In genomic region chr1:157108448-157108847, GRCh38 we compare ENCODE assay signal across 20 cellular contexts. TPM values are rescaled to one million over a fixed set of nuclear protein-coding genes. Genes with fewer than 3 reads are reported as not detected.
DNase-seq lines count a peak whose midpoint lies in the region; ATAC-seq and TF ChIP-seq lines count a peak whose summit lies in the region.
"Had no signal": no experiment of that assay in that cellular context is flagged by ENCODE, and none has a peak within 500 bp of the region (broad histone marks: within the 10 kb centered on the region; RNA-seq: fewer than 3 reads in every experiment).

No MANE protein-coding gene starts in this region.

- peak overlapping the region; percentile 27 for H3K27ac Mint-ChIP-seq in activated T-cell treated with anti-CD3 and anti-CD28 coated beads, Interleukin-2, amount 50 U/mL, for 72 hours
- H3K27ac Mint-ChIP-seq: CD8-positive, alpha-beta T cell had no signal

- H3K4me3 Mint-ChIP-seq in activated T-cell treated with anti-CD3 and anti-CD28 coated beads, Interleukin-2, amount 50 U/mL, for 72 hours: no peak overlapping the region
- no peak overlapping the region for H3K4me3 Mint-ChIP-seq in activated T-cell treated with anti-CD3 and anti-CD28 coated beads, Interleukin-2, amount 50 U/mL, for 4 hours
- H3K4me3 Mint-ChIP-seq: CD8-positive, alpha-beta T cell had no signal

- intact Hi-C loops in left ventricle myocardium inferior (cut with micrococcal nuclease): no loop called here

- H3K36me3 ChIP-seq in BLaER1 treated with 17β-estradiol and CSF1 and Interleukin-3, amounts not matched to agents 10 nM and 100 nM: no peaks in the 10 kb centered on the region
- H3K36me3 ChIP-seq in MM.1S (replicated peaks; ENCODE audit: insufficient read depth, low read length) (no peaks in the 10 kb centered on the region), left ventricle myocardium inferior (no peaks in the 10 kb centered on the region)

- peaks cover 0 to 6% (median 0%) of the 10 kb centered on the region in 11 experiments; a peak in 4 of 22 replicates for H3K27me3 ChIP-seq in BLaER1 treated with 17β-estradiol and CSF1 and Interleukin-3, amounts not matched to agents 10 nM and 100 nM
- peaks cover 19% of the 10 kb centered on the region for H3K27me3 ChIP-seq in MM.1S (replicated peaks; ENCODE audit: insufficient read depth, low read length)
- peaks cover 95% of the 10 kb centered on the region for H3K27me3 ChIP-seq in left ventricle myocardium inferior (ENCODE audit: low read depth)

- peaks cover 47 to 91% (median 55%) of the 10 kb centered on the region in 10 experiments for H3K4me1 ChIP-seq in BLaER1 treated with 17β-estradiol and CSF1 and Interleukin-3, amounts not matched to agents 10 nM and 100 nM
- H3K4me1 ChIP-seq in MM.1S (ENCODE audit: low read length) (peaks cover 11% of the 10 kb centered on the region), left ventricle myocardium inferior (no peaks in the 10 kb centered on the region)

- peaks cover 0 to 11% (median 0%) of the 10 kb centered on the region in 11 experiments; a peak in 2 of 22 replicates for H4K20me1 ChIP-seq in BLaER1 treated with 17β-estradiol and CSF1 and Interleukin-3, amounts not matched to agents 10 nM and 100 nM
- no peaks in the 10 kb centered on the region for H4K20me1 ChIP-seq in MM.1S (ENCODE audit: insufficient read depth, low read length)

- no peaks in the 10 kb centered on the region for H3K9me3 Mint-ChIP-seq in activated T-cell treated with anti-CD3 and anti-CD28 coated beads, Interleukin-2, amount 50 U/mL, for 72 hours
- no peaks in the 10 kb centered on the region for H3K9me3 Mint-ChIP-seq in activated T-cell treated with anti-CD3 and anti-CD28 coated beads, Interleukin-2, amount 50 U/mL, for 4 hours
- H3K9me3 Mint-ChIP-seq: CD8-positive, alpha-beta T cell had no signal

- no peak for ATAC-seq in activated T-cell treated with anti-CD3 and anti-CD28 coated beads, Interleukin-2, amount 50 U/mL, for 72 hours (replicated peaks in 1 of 2)
- no peak for ATAC-seq in activated T-cell treated with anti-CD3 and anti-CD28 coated beads, Interleukin-2, amount 50 U/mL, for 4 hours
- ATAC-seq in left lobe of liver: no peak
- ATAC-seq: A549; CD8-positive, alpha-beta T cell; GM12878 had no signal

- H3K4me2 ChIP-seq in BLaER1 treated with 17β-estradiol and CSF1 and Interleukin-3, amounts not matched to agents 10 nM and 100 nM: peak overlapping the region in 6 of 11 experiments; percentile 70 to 89 (median 83); a peak in 2 of 22 replicates
- H3K4me2 ChIP-seq in MM.1S (ENCODE audit: low read depth, low read length): no peak overlapping the region
- H3K4me2 ChIP-seq: A549 had no signal

- TF ChIP-seq CTCF in MM.1S (IDR thresholded peaks at IDR 0.05; ENCODE audit: low read length): no peak
- TF ChIP-seq CTCF in left ventricle myocardium inferior (IDR thresholded peaks at IDR 0.05; ENCODE audit: borderline replicate concordance): no peak

- H3K79me2 ChIP-seq in MM.1S (ENCODE audit: low read length): no peaks in the 10 kb centered on the region

- H3K27ac ChIP-seq in BLaER1 treated with 17β-estradiol and CSF1 and Interleukin-3, amounts not matched to agents 10 nM and 100 nM: no peak overlapping the region
- H3K27ac ChIP-seq in MM.1S (ENCODE audit: low read length) (no peak overlapping the region), left ventricle myocardium inferior (replicated peaks) (no peak overlapping the region)
- H3K27ac ChIP-seq: 22Rv1, A549 had no signal

- H3K9me3 ChIP-seq in BLaER1 treated with 17β-estradiol and CSF1 and Interleukin-3, amounts not matched to agents 10 nM and 100 nM (replicated peaks in 1 of 11): no peaks in the 10 kb centered on the region
- H3K9me3 ChIP-seq in MM.1S (replicated peaks; ENCODE audit: insufficient read depth, low read length) (no peaks in the 10 kb centered on the region), left ventricle myocardium inferior (replicated peaks) (no peaks in the 10 kb centered on the region)
- H3K9me3 ChIP-seq: A549 had no signal

- no peak overlapping the region for H3K9ac ChIP-seq in BLaER1 treated with 17β-estradiol and CSF1 and Interleukin-3, amounts not matched to agents 10 nM and 100 nM
- H3K9ac ChIP-seq in MM.1S (ENCODE audit: low read length): no peak overlapping the region

- H2AFZ ChIP-seq in MM.1S (ENCODE audit: low read length): no peak overlapping the region

- H3K27me3 Mint-ChIP-seq in activated T-cell treated with anti-CD3 and anti-CD28 coated beads, Interleukin-2, amount 50 U/mL, for 72 hours (ENCODE audit: low read depth): peaks cover 67% of the 10 kb centered on the region
- peaks cover 38% of the 10 kb centered on the region for H3K27me3 Mint-ChIP-seq in activated T-cell treated with anti-CD3 and anti-CD28 coated beads, Interleukin-2, amount 50 U/mL, for 4 hours (ENCODE audit: low read depth)

- no peak overlapping the region for H3K4me3 ChIP-seq in BLaER1 treated with 17β-estradiol and CSF1 and Interleukin-3, amounts not matched to agents 10 nM and 100 nM
- no peak overlapping the region for H3K4me3 ChIP-seq in MM.1S (ENCODE audit: low read length)
- H3K4me3 ChIP-seq in left ventricle myocardium inferior: no peak overlapping the region
- H3K4me3 ChIP-seq: A549, GM12878 had no signal

- no peak for DNase-seq in activated T-cell treated with anti-CD3 and anti-CD28 coated beads, Interleukin-2, amount 50 U/mL, for 72 hours
- no peak for DNase-seq in activated T-cell treated with anti-CD3 and anti-CD28 coated beads, Interleukin-2, amount 50 U/mL, for 4 hours
- DNase-seq in MM.1S: peak; percentile 4
- DNase-seq in left lobe of liver (ENCODE audit: low spot score): peak; percentile 3
- no peak for DNase-seq in NCI-H1417 treated with DMSO at 0.1 percent for 48 hours (lab: John Stamatoyannopoulos, UW)
- no peak for DNase-seq in left ventricle myocardium inferior
- DNase-seq: AML-193; Calu3; CD8-positive, alpha-beta T cell; DMS 273 treated with DMSO at 0.1 percent for 48 hours; DMS53; DND-41; EL; HCEC 1CT had no signal

- H3K36me3 Mint-ChIP-seq in activated T-cell treated with anti-CD3 and anti-CD28 coated beads, Interleukin-2, amount 50 U/mL, for 72 hours (ENCODE audit: insufficient read depth in 2 of 2): no peaks in the 10 kb centered on the region
- H3K36me3 Mint-ChIP-seq in activated T-cell treated with anti-CD3 and anti-CD28 coated beads, Interleukin-2, amount 50 U/mL, for 4 hours (ENCODE audit: insufficient read depth): no peaks in the 10 kb centered on the region
- H3K36me3 Mint-ChIP-seq: CD8-positive, alpha-beta T cell had no signal

- H3K4me1 Mint-ChIP-seq in activated T-cell treated with anti-CD3 and anti-CD28 coated beads, Interleukin-2, amount 50 U/mL, for 72 hours (ENCODE audit: low read depth): peaks cover 37% of the 10 kb centered on the region
- peaks cover 2% of the 10 kb centered on the region for H3K4me1 Mint-ChIP-seq in activated T-cell treated with anti-CD3 and anti-CD28 coated beads, Interleukin-2, amount 50 U/mL, for 4 hours (ENCODE audit: low read depth)

- H3F3A ChIP-seq in MM.1S (ENCODE audit: insufficient read depth, low read length): no peaks in the 10 kb centered on the region

- no peaks in the 10 kb centered on the region for H3K9me2 ChIP-seq in MM.1S (replicated peaks; ENCODE audit: insufficient read depth, low read length)

RNA-seq across cellular contexts. Expression of gene ETV3L, which starts 8.8 kb away (rescaled TPM):
- total RNA-seq in activated T-cell treated with anti-CD3 and anti-CD28 coated beads, Interleukin-2, amount 50 U/mL, for 72 hours: not detected
- total RNA-seq in activated T-cell treated with anti-CD3 and anti-CD28 coated beads, Interleukin-2, amount 50 U/mL, for 4 hours: not detected
- total RNA-seq in left lobe of liver: not detected
- not detected for total RNA-seq in left ventricle myocardium inferior
- total RNA-seq: Calu3; CD8-positive, alpha-beta T cell; G401; HT-29 had no signal

RNA-seq across cellular contexts. Expression of gene ETV3, which starts 29.7 kb away (rescaled TPM):
- total RNA-seq in activated T-cell treated with anti-CD3 and anti-CD28 coated beads, Interleukin-2, amount 50 U/mL, for 72 hours: 10 to 100 TPM; 33.5 to 48.7 TPM
- total RNA-seq in activated T-cell treated with anti-CD3 and anti-CD28 coated beads, Interleukin-2, amount 50 U/mL, for 4 hours: 10 to 100 TPM; 20.3 to 23.5 (median 21.2) TPM
- total RNA-seq in left lobe of liver (6.0 TPM), left ventricle myocardium inferior (14.6 TPM)

Comparison
In these comparisons a context has a peak if more than half of its experiments do, and no peak if none do; other contexts are left out.
1. DNase-seq: peak in MM.1S (single experiment) and left lobe of liver (single experiment); none in activated T-cell treated with anti-CD3 and anti-CD28 coated beads, Interleukin-2, amount 50 U/mL, for 72 hours (0 of 2), activated T-cell treated with anti-CD3 and anti-CD28 coated beads, Interleukin-2, amount 50 U/mL, for 4 hours (single experiment), NCI-H1417 treated with DMSO at 0.1 percent for 48 hours (single experiment) and left ventricle myocardium inferior (single experiment).